ENCODE assay signal across 28 cellular contexts in the genomic region with DNA sequence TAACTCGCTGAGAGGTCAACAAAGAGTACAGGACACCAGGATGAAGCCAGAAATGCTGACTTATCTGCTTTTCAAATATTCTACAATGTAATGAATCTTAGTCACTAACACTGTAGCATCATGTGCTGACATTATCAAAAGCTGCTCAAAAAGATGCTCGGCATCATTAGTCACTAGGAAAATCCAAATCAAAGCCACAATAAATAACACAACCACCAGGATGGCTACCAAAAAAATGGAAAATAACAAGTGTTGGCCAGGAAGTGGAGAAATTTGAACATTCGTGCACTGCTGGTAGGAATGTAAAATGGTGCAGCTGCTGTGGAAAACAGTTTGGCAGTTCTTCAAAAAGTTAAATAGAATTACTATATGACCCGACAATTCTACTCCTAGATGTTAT.
"Had no signal": no experiment of that assay in that cellular context is flagged by ENCODE, and none has a peak within 500 bp of the region (broad histone marks: within the 10 kb centered on the region; RNA-seq: fewer than 3 reads in every experiment).

No MANE protein-coding gene starts in this region.

- H3K4me3 ChIP-seq: lower lobe of right lung, mucosa of descending colon, pancreas, prostate gland, sigmoid colon, smooth muscle cell, stomach, thyroid gland, upper lobe of right lung had no signal

- H3K36me3 ChIP-seq: lower lobe of right lung, pancreas, prostate gland, sigmoid colon, stomach, thyroid gland, upper lobe of right lung had no signal

- H3K27ac ChIP-seq: lower lobe of right lung, pancreas, prostate gland, sigmoid colon, stomach, thyroid gland, upper lobe of right lung had no signal

- H3K9me3 ChIP-seq: lower lobe of right lung, mucosa of descending colon, pancreas, prostate gland, sigmoid colon, stomach, thyroid gland, upper lobe of right lung had no signal

- H3K4me1 ChIP-seq: lower lobe of right lung, pancreas, prostate gland, stomach, upper lobe of right lung had no signal

- H3K27me3 ChIP-seq: pancreas, sigmoid colon, stomach, thyroid gland, upper lobe of right lung had no signal

- ATAC-seq: left lobe of liver; lower lobe of right lung; mucosa of descending colon; pancreas; stimulated activated naive B cell treated with anti-CD40 and anti-IgM and Interleukin-4, amounts not matched to agents 10 μg/mL and 1 μg/mL and 100 μg/mL, for 72 hours; upper lobe of right lung had no signal

- DNase-seq: activated CD4-positive, alpha-beta memory T cell treated with anti-CD3 and anti-CD28 coated beads for 36 hours; activated CD4-positive, alpha-beta T cell treated with anti-CD3 and anti-CD28 coated beads, Interleukin-2, amount 10 ng/mL, durations not matched to agents 24 days and 14 days; activated CD4-positive, CD25-positive, alpha-beta regulatory T cell treated with anti-CD3 and anti-CD28 coated beads, Interleukin-2, amount 50 U/mL, for 72 hours; activated CD8-positive, alpha-beta memory T cell treated with anti-CD3 and anti-CD28 coated beads, Interleukin-2, amount 50 U/mL, for 48 hours; activated gamma-delta T cell; activated naive CD4-positive, alpha-beta T cell treated with anti-CD3 and anti-CD28 coated beads, Interleukin-2, amount 10 ng/mL, durations not matched to agents 7 days and 5 days; activated naive CD8-positive, alpha-beta T cell treated with anti-CD3 and anti-CD28 coated beads, Interleukin-2, amount 10 ng/mL, durations not matched to agents 7 days and 5 days; activated T-cell treated with anti-CD3 and anti-CD28 coated beads, Interleukin-2, amount 50 U/mL, for 24 hours; foreskin fibroblast; head of caudate nucleus; hippocampal formation; lower lobe of right lung; mesendoderm; mucosa of descending colon; nephron progenitor cell; pancreas; retina; sigmoid colon; stimulated activated CD4-positive, alpha-beta T cell treated with anti-CD3 and anti-CD28 coated beads, Interleukin-15, amount 100 ng/mL, for 24 hours; stimulated activated CD4-positive, alpha-beta T cell treated with anti-CD3 and anti-CD28 coated beads, Interleukin-2, amount 100 ng/mL, for 24 hours; stimulated activated naive B cell treated with anti-CD40 and anti-IgM and Interleukin-4, amounts not matched to agents 10 μg/mL and 1 μg/mL and 100 μg/mL, for 72 hours; stomach; T-helper 2 cell; thyroid gland; upper lobe of right lung had no signal
